12 cellular contexts compared by ENCODE assay signal in the genomic region with DNA sequence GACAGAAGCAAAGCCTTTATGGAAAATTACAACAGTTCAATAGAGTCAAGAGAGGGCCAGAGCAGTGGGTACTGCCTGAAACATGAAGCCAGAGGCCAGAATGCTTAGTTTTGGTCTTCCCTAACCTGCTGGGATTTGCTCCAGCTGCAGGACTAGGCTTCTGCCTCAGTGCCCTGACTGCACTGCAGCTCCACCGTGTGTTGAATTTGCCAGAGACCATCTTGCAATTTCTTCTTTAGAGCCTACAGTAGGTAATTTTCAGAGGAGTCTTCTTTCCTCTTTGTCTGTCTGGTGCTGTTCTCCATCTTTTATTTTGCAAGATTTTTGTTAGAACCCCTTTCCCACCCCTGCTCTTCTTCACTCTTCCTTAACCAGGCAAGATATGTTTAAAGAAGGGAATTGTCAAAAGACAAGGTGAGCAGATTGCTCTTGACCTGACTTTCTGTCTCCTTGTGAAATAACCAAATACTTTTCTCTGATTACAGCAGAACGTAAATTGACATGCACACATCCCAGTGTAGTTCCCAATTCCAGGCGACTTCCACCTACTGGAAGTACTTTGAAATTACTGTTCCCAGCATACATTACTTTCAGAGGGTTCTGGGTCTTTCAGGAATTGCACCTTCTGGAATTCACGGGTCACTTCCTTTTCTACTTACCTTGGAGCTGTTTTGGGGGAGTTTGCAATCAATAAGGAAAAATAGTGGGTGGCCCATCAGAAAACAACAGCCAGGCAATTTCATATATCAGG.
DNase-seq lines count a peak whose midpoint lies in the region; ATAC-seq, FAIRE-seq and TF ChIP-seq lines count a peak whose summit lies in the region.
"Had no signal": no experiment of that assay in that cellular context is flagged by ENCODE, and none has a peak within 500 bp of the region (broad histone marks: within the 10 kb centered on the region; RNA-seq: fewer than 3 reads in every experiment).

No MANE protein-coding gene starts in this region.

- H3K9ac ChIP-seq in keratinocyte (ENCODE audit: control insufficient read depth, extremely low read depth, insufficient read depth, low read length): no peak overlapping the region

- dilution Hi-C loops in keratinocyte (cut with MboI; ENCODE audit: extremely low pct_ligation_motif_present, low sequenced_read_pairs): no loop called here

- H3K27ac ChIP-seq in WERI-Rb-1: no peak overlapping the region
- H3K27ac ChIP-seq in keratinocyte (ENCODE audit: control insufficient read depth, insufficient read depth, low read length): no peak overlapping the region
- H3K27ac ChIP-seq: dorsolateral prefrontal cortex had no signal

- no peak overlapping the region for H3K4me3 ChIP-seq in HFF-Myc (replicated peaks; ENCODE audit: low read depth, low read length)
- H3K4me3 ChIP-seq in WERI-Rb-1 (ENCODE audit: low read depth, low read length): no peak overlapping the region
- no peak overlapping the region for H3K4me3 ChIP-seq in keratinocyte (ENCODE audit: control insufficient read depth in 2 of 3, extremely low read depth in 1 of 3, insufficient read depth in 2 of 3, low read depth in 1 of 3, low read length in 3 of 3)
- H3K4me3 ChIP-seq: dorsolateral prefrontal cortex had no signal

- no peaks in the 10 kb centered on the region for H3K27me3 ChIP-seq in WERI-Rb-1 (ENCODE audit: insufficient read depth, low read depth, severe bottlenecking)
- H3K27me3 ChIP-seq in keratinocyte (ENCODE audit: control insufficient read depth, extremely low read depth, insufficient read depth, low read length): no peaks in the 10 kb centered on the region

- ATAC-seq in HG02852 (IDR thresholded peaks at IDR 0.05; ENCODE audit: unreplicated experiment): no peak
- ATAC-seq: stimulated activated naive CD8-positive, alpha-beta T cell treated with anti-CD3 and anti-CD28 coated beads, Interleukin-15, Interleukin-2, amounts not matched to agents 100 U/mL and 50 U/mL, for 24 hours had no signal

- DNase-seq in Ammon's horn (ENCODE audit: low spot score) (peak; percentile 5), HFF-Myc (ENCODE audit: extremely low read depth, low read depth) (no peak), WERI-Rb-1 (peak; percentile 14), keratinocyte (ENCODE audit: low read depth, low spot score) (no peak), epidermal melanocyte (ENCODE audit: insufficient read length, low spot score) (no peak), NCI-H526 treated with DMSO at 0.1 percent for 48 hours (lab: John Stamatoyannopoulos, UW) (no peak), T-helper 9 cell (no peak)
- DNase-seq: dorsolateral prefrontal cortex; kidney; NCI-H187 treated with DMSO at 0.1 percent for 48 hours; stimulated activated naive CD8-positive, alpha-beta T cell treated with anti-CD3 and anti-CD28 coated beads, Interleukin-15, Interleukin-2, amounts not matched to agents 100 U/mL and 50 U/mL, for 24 hours had no signal

- TF ChIP-seq CTCF in HFF-Myc (IDR thresholded peaks at IDR 0.05; ENCODE audit: low read depth, low read length, missing control alignments) (peak; percentile 13), WERI-Rb-1 (IDR thresholded peaks at IDR 0.05; ENCODE audit: low read depth, low read length) (peak; percentile 61), keratinocyte (optimal IDR thresholded peaks at IDR 0.05 in 1 of 3, IDR thresholded peaks at IDR 0.05 in 1 of 3, conservative IDR thresholded peaks at IDR 0.05 in 1 of 3; ENCODE audit: extremely low read depth in 1 of 3, insufficient read depth in 2 of 3, low read length in 3 of 3) (peak; percentile 6 to 37 (median 15))

- no peaks in the 10 kb centered on the region for H4K20me1 ChIP-seq in keratinocyte (ENCODE audit: control insufficient read depth, extremely low read depth, insufficient read depth, low read length)

- H3K4me2 ChIP-seq in keratinocyte (ENCODE audit: control insufficient read depth, extremely low read depth, insufficient read depth, low read depth, low read length): no peak overlapping the region

- H2AFZ ChIP-seq in keratinocyte (ENCODE audit: control insufficient read depth, low read length): no peak overlapping the region

- no peaks in the 10 kb centered on the region for H3K9me1 ChIP-seq in keratinocyte (ENCODE audit: control insufficient read depth, extremely low read depth, insufficient read depth, low read length)

- FAIRE-seq in keratinocyte (lab: Jason Lieb, UNC): no peak
- FAIRE-seq: kidney had no signal

- no peaks in the 10 kb centered on the region for H3K79me2 ChIP-seq in keratinocyte (ENCODE audit: control insufficient read depth, insufficient read depth, low read length)

- no peaks in the 10 kb centered on the region for H3K36me3 ChIP-seq in WERI-Rb-1
- no peaks in the 10 kb centered on the region for H3K36me3 ChIP-seq in keratinocyte (ENCODE audit: control insufficient read depth in 2 of 2, extremely low read depth in 1 of 2, insufficient read depth in 2 of 2, low read length in 2 of 2)

- H3K4me1 ChIP-seq in keratinocyte (ENCODE audit: control insufficient read depth, extremely low read depth, insufficient read depth, low read length): no peaks in the 10 kb centered on the region

- H3K9me3 ChIP-seq in WERI-Rb-1 (ENCODE audit: severe bottlenecking) (no peaks in the 10 kb centered on the region), keratinocyte (ENCODE audit: control insufficient read depth, low read depth, low read length) (no peaks in the 10 kb centered on the region)

Comparison
In these comparisons a context has a peak if more than half of its experiments do, and no peak if none do; other contexts are left out.
1. DNase-seq: peak in Ammon's horn (single experiment) and WERI-Rb-1 (single experiment); none in HFF-Myc (single experiment), keratinocyte (single experiment), epidermal melanocyte (single experiment), NCI-H526 treated with DMSO at 0.1 percent for 48 hours (single experiment) and T-helper 9 cell (single experiment).
2. Peak in every context shown above with its lines, with median percentiles within 50 percentile points of each other: CTCF ChIP-seq.